ENCODE assay signal across 28 cellular contexts in genomic region chr18:10119991-10120390, GRCh38.
"Had no signal": no experiment of that assay in that cellular context is flagged by ENCODE, and none has a peak within 500 bp of the region (broad histone marks: within the 10 kb centered on the region; RNA-seq: fewer than 3 reads in every experiment).

No MANE protein-coding gene starts in this region.

- H3K36me3 Mint-ChIP-seq: natural killer cell; stimulated activated memory B cell treated with anti-CD40 and anti-IgM and Interleukin-4, amounts not matched to agents 10 μg/mL and 1 μg/mL and 100 μg/mL, for 72 hours had no signal

- H3K27ac ChIP-seq: neural progenitor cell, ovary, parathyroid adenoma, psoas muscle, right lobe of liver, sigmoid colon, suprapubic skin, testis, tibial artery, transverse colon, upper lobe of right lung, uterus had no signal

- H3K27me3 ChIP-seq: neural progenitor cell, ovary, right lobe of liver, sigmoid colon, suprapubic skin, testis, tibial artery, transverse colon, upper lobe of right lung, uterus had no signal

- H3K27ac Mint-ChIP-seq: natural killer cell; nephron; progenitor cell of endocrine pancreas; stimulated activated memory B cell treated with anti-CD40 and anti-IgM and Interleukin-4, amounts not matched to agents 10 μg/mL and 1 μg/mL and 100 μg/mL, for 72 hours; stimulated activated naive CD8-positive, alpha-beta T cell treated with anti-CD3 and anti-CD28 coated beads, Interleukin-15, amount 100 ng/mL, for 72 hours; type B pancreatic cell had no signal

- H3K9me3 ChIP-seq: ovary, suprapubic skin, testis, upper lobe of right lung, uterus had no signal

- H3K4me1 Mint-ChIP-seq: natural killer cell; stimulated activated memory B cell treated with anti-CD40 and anti-IgM and Interleukin-4, amounts not matched to agents 10 μg/mL and 1 μg/mL and 100 μg/mL, for 72 hours; stimulated activated naive CD8-positive, alpha-beta T cell treated with anti-CD3 and anti-CD28 coated beads, Interleukin-15, amount 100 ng/mL, for 72 hours had no signal

- H3K9me3 Mint-ChIP-seq: natural killer cell; stimulated activated memory B cell treated with anti-CD40 and anti-IgM and Interleukin-4, amounts not matched to agents 10 μg/mL and 1 μg/mL and 100 μg/mL, for 72 hours had no signal

- H3K4me3 Mint-ChIP-seq: natural killer cell; nephron; neural progenitor cell; stimulated activated memory B cell treated with anti-CD40 and anti-IgM and Interleukin-4, amounts not matched to agents 10 μg/mL and 1 μg/mL and 100 μg/mL, for 72 hours; stimulated activated naive CD8-positive, alpha-beta T cell treated with anti-CD3 and anti-CD28 coated beads, Interleukin-15, amount 100 ng/mL, for 72 hours had no signal

- H2AFZ ChIP-seq: neural progenitor cell, parathyroid adenoma had no signal

- H3K4me2 ChIP-seq: neural progenitor cell had no signal

- DNase-seq: natural killer cell; occipital lobe; ovary; psoas muscle; right cardiac atrium; right lobe of liver; sigmoid colon; small intestine; stimulated activated CD4-positive, alpha-beta T cell treated with anti-CD3 and anti-CD28 coated beads, Interleukin-1b, Interleukin-23, amount 100 ng/mL, for 48 hours; stimulated activated CD4-positive, alpha-beta T cell treated with anti-CD3 and anti-CD28 coated beads, Interleukin-4, amount 100 ng/mL, for 1 hour; stimulated activated CD4-positive, alpha-beta T cell treated with anti-CD3 and anti-CD28 coated beads, Interleukin-4, amount 100 ng/mL, for 4 hours; stimulated activated CD8-positive, alpha-beta memory T cell treated with anti-CD3 and anti-CD28 coated beads, Interleukin-4, amount 100 ng/mL, for 48 hours; stimulated activated naive CD4-positive, alpha-beta T cell; stimulated activated naive CD8-positive, alpha-beta T cell treated with anti-CD3 and anti-CD28 coated beads, Interleukin-15, amount 100 ng/mL, for 72 hours; stimulated activated naive CD8-positive, alpha-beta T cell treated with anti-CD3 and anti-CD28 coated beads, Interleukin-15, Interleukin-2, amounts not matched to agents 100 U/mL and 50 U/mL, for 24 hours; substantia nigra; testis; tibial artery; transverse colon; upper lobe of right lung; uterus had no signal

- H3K9ac ChIP-seq: neural progenitor cell, parathyroid adenoma had no signal

- H3K27me3 Mint-ChIP-seq: progenitor cell of endocrine pancreas; stimulated activated memory B cell treated with anti-CD40 and anti-IgM and Interleukin-4, amounts not matched to agents 10 μg/mL and 1 μg/mL and 100 μg/mL, for 72 hours; type B pancreatic cell had no signal

- H3K4me1 ChIP-seq: right lobe of liver, uterus had no signal

- H3K4me3 ChIP-seq: neural progenitor cell, ovary, psoas muscle, right lobe of liver, sigmoid colon, suprapubic skin, testis, tibial artery, transverse colon, upper lobe of right lung, uterus had no signal

- H3K36me3 ChIP-seq: neural progenitor cell, ovary, right lobe of liver, sigmoid colon, suprapubic skin, tibial artery, transverse colon, upper lobe of right lung, uterus had no signal

- H3K79me2 ChIP-seq: parathyroid adenoma had no signal

- ATAC-seq: natural killer cell; psoas muscle; right cardiac atrium; right lobe of liver; stimulated activated memory B cell treated with anti-CD40 and anti-IgM and Interleukin-4, amounts not matched to agents 10 μg/mL and 1 μg/mL and 100 μg/mL, for 72 hours; stimulated activated naive CD8-positive, alpha-beta T cell treated with anti-CD3 and anti-CD28 coated beads, Interleukin-15, amount 100 ng/mL, for 72 hours; stimulated activated naive CD8-positive, alpha-beta T cell treated with anti-CD3 and anti-CD28 coated beads, Interleukin-15, Interleukin-2, amounts not matched to agents 100 U/mL and 50 U/mL, for 24 hours; upper lobe of right lung had no signal
